Comparison of ENCODE assay signal across 35 cellular contexts in genomic region chr1:171785766-171786165, GRCh38. TPM values are rescaled to one million over a fixed set of nuclear protein-coding genes. Genes with fewer than 3 reads are reported as not detected.
DNase-seq lines count a peak whose midpoint lies in the region; ATAC-seq, FAIRE-seq and TF ChIP-seq lines count a peak whose summit lies in the region.
"Had no signal": no experiment of that assay in that cellular context is flagged by ENCODE, and none has a peak within 500 bp of the region (broad histone marks: within the 10 kb centered on the region; RNA-seq: fewer than 3 reads in every experiment).

No MANE protein-coding gene starts in this region.

- H3K27ac ChIP-seq in endothelial cell of umbilical vein (ENCODE audit: insufficient read depth, low read depth, low read length): no peak overlapping the region
- no peak overlapping the region for H3K27ac ChIP-seq in naive thymus-derived CD4-positive, alpha-beta T cell (ENCODE audit: low read depth, low read length)
- H3K27ac ChIP-seq: dorsolateral prefrontal cortex, esophagus squamous epithelium, foreskin keratinocyte, heart left ventricle, left ventricle myocardium inferior, prostate gland, sigmoid colon, upper lobe of right lung, WERI-Rb-1 had no signal

- CTCF ChIA-PET in endothelial cell of umbilical vein (lab: Charles Lee): interaction anchor here (1.8 kb wide), 1 partner anchor 141 kb away, joined by 9 read pairs; no protein-coding TSS in a partner anchor
- CTCF ChIA-PET in Caco-2 (lab: Charles Lee): no interaction called here
- CTCF ChIA-PET in naive thymus-derived CD4-positive, alpha-beta T cell (lab: Charles Lee): interaction anchor here (1.7 kb wide), 1 partner anchor 14 kb away, joined by 4 read pairs; no protein-coding TSS in a partner anchor

- no peak for ATAC-seq in natural killer cell treated with Interleukin-12 subunit alpha and Interleukin-12 subunit beta and Interleukin-15 and Interleukin-18, amount 100 ng/mL, for 72 hours
- no peak for ATAC-seq in natural killer cell
- ATAC-seq in naive thymus-derived CD4-positive, alpha-beta T cell: no peak
- ATAC-seq: foreskin keratinocyte, heart left ventricle, upper lobe of right lung had no signal

- H3K4me1 ChIP-seq in endothelial cell of umbilical vein (ENCODE audit: control insufficient read depth, extremely low read depth, insufficient read depth, low read length) (peaks cover 7% of the 10 kb centered on the region), Caco-2 (no peaks in the 10 kb centered on the region)
- peaks cover 12 to 33% of the 10 kb centered on the region in 2 donors for H3K4me1 ChIP-seq in naive thymus-derived CD4-positive, alpha-beta T cell (ENCODE audit: control insufficient read depth in 2 of 2, insufficient read depth in 2 of 2, low read length in 2 of 2)

- H3K9me3 ChIP-seq in endothelial cell of umbilical vein (replicated peaks; ENCODE audit: control insufficient read depth, insufficient read depth, low read length) (no peaks in the 10 kb centered on the region), Caco-2 (no peaks in the 10 kb centered on the region)
- no peaks in the 10 kb centered on the region for H3K9me3 ChIP-seq in naive thymus-derived CD4-positive, alpha-beta T cell (ENCODE audit: control insufficient read depth in 2 of 3, low read length in 3 of 3)
- H3K9me3 ChIP-seq: esophagus squamous epithelium, heart left ventricle, left ventricle myocardium inferior, prostate gland, sigmoid colon, upper lobe of right lung had no signal

- H3K4me3 ChIP-seq in endothelial cell of umbilical vein (replicated peaks in 1 of 3; ENCODE audit: insufficient read depth in 1 of 3, low read depth in 1 of 3, low read length in 3 of 3) (no peak overlapping the region), Caco-2 (ENCODE audit: low read depth, low read length) (no peak overlapping the region)
- H3K4me3 ChIP-seq in naive thymus-derived CD4-positive, alpha-beta T cell (ENCODE audit: low read length): no peak overlapping the region
- H3K4me3 ChIP-seq: dorsolateral prefrontal cortex, esophagus squamous epithelium, heart left ventricle, left ventricle myocardium inferior, prostate gland, sigmoid colon, upper lobe of right lung had no signal

- H3K9me3 Mint-ChIP-seq in T-helper 1 cell treated with Interleukin-12 subunit alpha and Interleukin-12 subunit beta and Interleukin-4 antibody, amounts not matched to agents 30 μg/mL and 1 μg/mL, for 36 hours: no peaks in the 10 kb centered on the region
- no peaks in the 10 kb centered on the region for H3K9me3 Mint-ChIP-seq in natural killer cell treated with Interleukin-12 subunit alpha and Interleukin-12 subunit beta and Interleukin-15 and Interleukin-18, amount 100 ng/mL, for 72 hours
- H3K9me3 Mint-ChIP-seq in natural killer cell: no peaks in the 10 kb centered on the region
- no peaks in the 10 kb centered on the region for H3K9me3 Mint-ChIP-seq in Caco-2 (ENCODE audit: unreplicated experiment)
- no peaks in the 10 kb centered on the region for H3K9me3 Mint-ChIP-seq in naive thymus-derived CD4-positive, alpha-beta T cell
- H3K9me3 Mint-ChIP-seq: brain had no signal

- H3K36me3 ChIP-seq in endothelial cell of umbilical vein (ENCODE audit: control insufficient read depth in 2 of 2, extremely low read depth in 1 of 2, insufficient read depth in 2 of 2, low read length in 2 of 2) (peaks cover 19 to 26% of the 10 kb centered on the region in 2 experiments), Caco-2 (ENCODE audit: control insufficient read depth, insufficient read depth, low read length) (peaks cover 6% of the 10 kb centered on the region)
- H3K36me3 ChIP-seq in naive thymus-derived CD4-positive, alpha-beta T cell (ENCODE audit: control insufficient read depth in 2 of 3, insufficient read depth in 3 of 3, low read length in 3 of 3): peaks cover 27 to 71% (median 38%) of the 10 kb centered on the region in 3 experiments

- POLR2A ChIA-PET in endothelial cell of umbilical vein (lab: Charles Lee): interaction anchor here (0.7 kb wide), 1 partner anchor 646 kb away, joined by 3 read pairs; no protein-coding TSS in a partner anchor
- POLR2A ChIA-PET in Caco-2 (lab: Charles Lee): no interaction called here
- POLR2A ChIA-PET in naive thymus-derived CD4-positive, alpha-beta T cell (lab: Charles Lee): interaction anchor here (11.3 kb wide), 1 partner anchor 44 kb away, joined by 154 read pairs; the partner anchor contains the start of gene VAMP4

- H3K36me3 Mint-ChIP-seq in T-helper 1 cell treated with Interleukin-12 subunit alpha and Interleukin-12 subunit beta and Interleukin-4 antibody, amounts not matched to agents 30 μg/mL and 1 μg/mL, for 36 hours (ENCODE audit: low read depth): peaks cover 69% of the 10 kb centered on the region
- H3K36me3 Mint-ChIP-seq in natural killer cell treated with Interleukin-12 subunit alpha and Interleukin-12 subunit beta and Interleukin-15 and Interleukin-18, amount 100 ng/mL, for 72 hours: peaks cover 44% of the 10 kb centered on the region
- peaks cover 18% of the 10 kb centered on the region for H3K36me3 Mint-ChIP-seq in natural killer cell
- peaks cover 62% of the 10 kb centered on the region for H3K36me3 Mint-ChIP-seq in Caco-2 (ENCODE audit: insufficient read depth, unreplicated experiment)
- peaks cover 18 to 57% (median 39%) of the 10 kb centered on the region in 5 donors for H3K36me3 Mint-ChIP-seq in naive thymus-derived CD4-positive, alpha-beta T cell

- no peak for TF ChIP-seq POLR2A in endothelial cell of umbilical vein (IDR thresholded peaks at IDR 0.05; ENCODE audit: low read depth, low read length)

- peaks cover 35% of the 10 kb centered on the region for H3K79me2 ChIP-seq in endothelial cell of umbilical vein (ENCODE audit: control insufficient read depth, insufficient read depth, low read length)

- H2AFZ ChIP-seq in endothelial cell of umbilical vein (ENCODE audit: low read depth, low read length): no peak overlapping the region

- TF ChIP-seq CTCF in natural killer cell (IDR thresholded peaks at IDR 0.05) (no peak), endothelial cell of umbilical vein (IDR thresholded peaks at IDR 0.05; ENCODE audit: extremely low read depth in 1 of 2, insufficient read depth in 1 of 2, low read depth in 1 of 2, low read length in 2 of 2) (no peak), Caco-2 (IDR thresholded peaks at IDR 0.05; ENCODE audit: insufficient read depth in 1 of 2, low read depth in 1 of 2, low read length in 1 of 2, severe bottlenecking in 1 of 2, unreplicated experiment in 1 of 2) (no peak)

- H3K27me3 ChIP-seq in endothelial cell of umbilical vein (ENCODE audit: control insufficient read depth in 2 of 2, insufficient read depth in 2 of 2, low read length in 2 of 2) (no peaks in the 10 kb centered on the region), Caco-2 (replicated peaks; ENCODE audit: control insufficient read depth, insufficient read depth, low read length) (no peaks in the 10 kb centered on the region)
- no peaks in the 10 kb centered on the region for H3K27me3 ChIP-seq in naive thymus-derived CD4-positive, alpha-beta T cell (ENCODE audit: control insufficient read depth in 2 of 2, insufficient read depth in 2 of 2, low read length in 2 of 2)
- H3K27me3 ChIP-seq: dorsolateral prefrontal cortex, esophagus squamous epithelium, foreskin keratinocyte, heart left ventricle, sigmoid colon, upper lobe of right lung had no signal

- H3K9me1 ChIP-seq in endothelial cell of umbilical vein (replicated peaks; ENCODE audit: control insufficient read depth, extremely low read depth, insufficient read depth, low read length): no peaks in the 10 kb centered on the region

- no peak overlapping the region for H3K9ac ChIP-seq in endothelial cell of umbilical vein (replicated peaks; ENCODE audit: extremely low read depth, insufficient read depth, low read length)

- no peak overlapping the region for H3K4me3 Mint-ChIP-seq in T-helper 1 cell treated with Interleukin-12 subunit alpha and Interleukin-12 subunit beta and Interleukin-4 antibody, amounts not matched to agents 30 μg/mL and 1 μg/mL, for 36 hours
- H3K4me3 Mint-ChIP-seq in natural killer cell treated with Interleukin-12 subunit alpha and Interleukin-12 subunit beta and Interleukin-15 and Interleukin-18, amount 100 ng/mL, for 72 hours: peak overlapping the region; percentile 78
- H3K4me3 Mint-ChIP-seq in natural killer cell (no peak overlapping the region), Caco-2 (ENCODE audit: unreplicated experiment) (no peak overlapping the region)
- peak overlapping the region in 3 of 10 donors; percentile 16 to 60 (median 53) for H3K4me3 Mint-ChIP-seq in naive thymus-derived CD4-positive, alpha-beta T cell

- peak; percentile 18 for FAIRE-seq in endothelial cell of umbilical vein (lab: Jason Lieb, UNC)
- FAIRE-seq: endometrium, G401.6, H54 had no signal

- no peaks in the 10 kb centered on the region for H3K27me3 Mint-ChIP-seq in T-helper 1 cell treated with Interleukin-12 subunit alpha and Interleukin-12 subunit beta and Interleukin-4 antibody, amounts not matched to agents 30 μg/mL and 1 μg/mL, for 36 hours (ENCODE audit: low read depth)
- no peaks in the 10 kb centered on the region for H3K27me3 Mint-ChIP-seq in natural killer cell treated with Interleukin-12 subunit alpha and Interleukin-12 subunit beta and Interleukin-15 and Interleukin-18, amount 100 ng/mL, for 72 hours
- H3K27me3 Mint-ChIP-seq in natural killer cell (ENCODE audit: low read depth in 2 of 2): no peaks in the 10 kb centered on the region
- no peaks in the 10 kb centered on the region for H3K27me3 Mint-ChIP-seq in Caco-2 (ENCODE audit: insufficient read depth, unreplicated experiment)
- no peaks in the 10 kb centered on the region for H3K27me3 Mint-ChIP-seq in naive thymus-derived CD4-positive, alpha-beta T cell

- peak overlapping the region; percentile 93 for H3K27ac Mint-ChIP-seq in T-helper 1 cell treated with Interleukin-12 subunit alpha and Interleukin-12 subunit beta and Interleukin-4 antibody, amounts not matched to agents 30 μg/mL and 1 μg/mL, for 36 hours
- peak overlapping the region; percentile 73 to 88 for H3K27ac Mint-ChIP-seq in natural killer cell treated with Interleukin-12 subunit alpha and Interleukin-12 subunit beta and Interleukin-15 and Interleukin-18, amount 100 ng/mL, for 72 hours
- H3K27ac Mint-ChIP-seq in natural killer cell (no peak overlapping the region), Caco-2 (ENCODE audit: unreplicated experiment) (no peak overlapping the region)
- peak overlapping the region in 3 of 9 donors; percentile 17 to 81 (median 65) for H3K27ac Mint-ChIP-seq in naive thymus-derived CD4-positive, alpha-beta T cell

- no peaks in the 10 kb centered on the region for H4K20me1 ChIP-seq in endothelial cell of umbilical vein (replicated peaks; ENCODE audit: control insufficient read depth, extremely low read depth, insufficient read depth, low read length)

- H3K4me2 ChIP-seq in endothelial cell of umbilical vein (ENCODE audit: insufficient read depth, low read length): no peak overlapping the region

- BruUV-seq in endothelial cell of umbilical vein (replicated peaks; lab: Mats Ljungman, UMichigan) (no TSS peak), Caco-2 (replicated peaks; lab: Mats Ljungman, UMichigan) (no TSS peak)

- peaks cover 50% of the 10 kb centered on the region for H3K4me1 Mint-ChIP-seq in T-helper 1 cell treated with Interleukin-12 subunit alpha and Interleukin-12 subunit beta and Interleukin-4 antibody, amounts not matched to agents 30 μg/mL and 1 μg/mL, for 36 hours (ENCODE audit: low read depth)
- peaks cover 49 to 57% of the 10 kb centered on the region in 2 donors for H3K4me1 Mint-ChIP-seq in natural killer cell treated with Interleukin-12 subunit alpha and Interleukin-12 subunit beta and Interleukin-15 and Interleukin-18, amount 100 ng/mL, for 72 hours (ENCODE audit: low read depth in 2 of 2)
- H3K4me1 Mint-ChIP-seq in natural killer cell (peaks cover 42 to 60% of the 10 kb centered on the region in 2 donors), Caco-2 (ENCODE audit: low read depth, unreplicated experiment) (peaks cover 6% of the 10 kb centered on the region)
- H3K4me1 Mint-ChIP-seq in naive thymus-derived CD4-positive, alpha-beta T cell: peaks cover 27 to 74% (median 55%) of the 10 kb centered on the region in 7 donors

- DNase-seq in T-helper 1 cell (no peak), natural killer cell (no peak), endothelial cell of umbilical vein (ENCODE audit: low read depth, low spot score) (no peak), Caco-2 (no peak), NCI-H2171 (lab: John Stamatoyannopoulos, UW) (no peak)
- no peak for DNase-seq in natural killer cell treated with Interleukin-12 subunit alpha and Interleukin-12 subunit beta and Interleukin-15 and Interleukin-18, amount 100 ng/mL, for 72 hours (ENCODE audit: low spot score)
- no peak for DNase-seq in naive thymus-derived CD4-positive, alpha-beta T cell
- DNase-seq: 8988T; activated CD4-positive, alpha-beta T cell treated with anti-CD3 and anti-CD28 coated beads for 48 hours; activated CD8-positive, alpha-beta memory T cell treated with anti-CD3 and anti-CD28 coated beads, Interleukin-2, amount 50 U/mL, for 4 hours; activated gamma-delta T cell treated with Interleukin-2 at 50 U/mL for 16 hours; COR-L47; DMS53; dorsolateral prefrontal cortex; esophagus squamous epithelium; foreskin keratinocyte; heart left ventricle; islet precursor cell; KBM-7; left ventricle myocardium inferior; MM.1S; NCI-H2029 treated with DMSO at 0.1 percent for 48 hours; NCI-H526; SHP77; sigmoid colon; stimulated activated CD4-positive, alpha-beta T cell treated with anti-CD3 and anti-CD28 coated beads, Interleukin-15, amount 100 ng/mL, for 24 hours; stimulated activated CD4-positive, alpha-beta T cell treated with anti-CD3 and anti-CD28 coated beads, Interleukin-4, amount 100 ng/mL, for 4 hours; upper lobe of right lung; WERI-Rb-1 had no signal

- dilution Hi-C loops in endothelial cell of umbilical vein (cut with MboI; ENCODE audit: extremely low pct_ligation_motif_present, low sequenced_read_pairs): loop anchor here (25.0 kb wide), 1 partner anchor 202 kb away; no protein-coding TSS in a partner anchor

- intact Hi-C loops in natural killer cell (cut with micrococcal nuclease): no loop called here
- intact Hi-C loops in endothelial cell of umbilical vein (cut with micrococcal nuclease): no loop called here
- intact Hi-C loops in Caco-2 (cut with micrococcal nuclease; ENCODE audit: unreplicated experiment): no loop called here
- intact Hi-C loops in naive thymus-derived CD4-positive, alpha-beta T cell (cut with micrococcal nuclease): loop anchor here in 1 of 2 donors (10.0 kb wide), 1 partner anchor 399 kb away; no protein-coding TSS in a partner anchor

RNA-seq across cellular contexts. Expression of gene METTL13, which starts 4.3 kb away (rescaled TPM):
- total RNA-seq in natural killer cell treated with Interleukin-12 subunit alpha and Interleukin-12 subunit beta and Interleukin-15 and Interleukin-18, amount 100 ng/mL, for 72 hours: 10 to 100 TPM; 40.5 to 69.8 TPM
- 10 to 100 TPM; 12.1 to 23.3 (median 18.2) TPM for total RNA-seq in natural killer cell
- total RNA-seq in endothelial cell of umbilical vein: 26.5 and 29.7 TPM in 2 replicates
- polyA plus RNA-seq in endothelial cell of umbilical vein: 21.0 and 21.2 TPM in 2 replicates
- polyA plus RNA-seq in endothelial cell of umbilical vein (2011; cell fraction: cytosol; rRNA removed): 24.9 and 31.0 TPM in 2 replicates
- polyA plus RNA-seq in endothelial cell of umbilical vein (2011; cell fraction: nucleus; rRNA removed): 16.6 and 19.3 TPM in 2 replicates
- polyA plus RNA-seq in endothelial cell of umbilical vein (2012): 24.1 and 30.7 TPM in 2 replicates
- 28.3 and 29.7 TPM in 2 replicates for polyA minus RNA-seq in endothelial cell of umbilical vein
- 26.8 TPM for polyA minus RNA-seq in endothelial cell of umbilical vein (2011; cell fraction: cytosol; rRNA and poly(A)+ RNA removed)
- polyA minus RNA-seq in endothelial cell of umbilical vein (2011; cell fraction: nucleus; rRNA and poly(A)+ RNA removed): 8.8 TPM in 2 replicates
- total RNA-seq in Caco-2 (2022): 36.9 and 40.4 TPM in 2 replicates
- 10 to 100 TPM; 15.6 to 50.7 (median 34.5) TPM for total RNA-seq in naive thymus-derived CD4-positive, alpha-beta T cell
- 10 to 100 TPM; 35.6 to 55.7 TPM for polyA plus RNA-seq in naive thymus-derived CD4-positive, alpha-beta T cell

RNA-seq across cellular contexts. Expression of gene VAMP4, which starts 43.9 kb away (rescaled TPM):
- total RNA-seq in natural killer cell treated with Interleukin-12 subunit alpha and Interleukin-12 subunit beta and Interleukin-15 and Interleukin-18, amount 100 ng/mL, for 72 hours: 10 to 100 TPM; 12.2 to 13.8 TPM
- 10 to 100 TPM; 17.5 to 24.2 (median 20.7) TPM for total RNA-seq in natural killer cell
- 10.1 and 10.4 TPM in 2 replicates for total RNA-seq in endothelial cell of umbilical vein
- polyA plus RNA-seq in endothelial cell of umbilical vein: 1.6 and 2.1 TPM in 2 replicates
- polyA plus RNA-seq in endothelial cell of umbilical vein (2011; cell fraction: cytosol; rRNA removed): 3.2 and 3.3 TPM in 2 replicates
- polyA plus RNA-seq in endothelial cell of umbilical vein (2011; cell fraction: nucleus; rRNA removed): 6.6 and 9.8 TPM in 2 replicates
- polyA plus RNA-seq in endothelial cell of umbilical vein (2012): 5.8 and 7.0 TPM in 2 replicates
- polyA minus RNA-seq in endothelial cell of umbilical vein: 1.2 and 2.1 TPM in 2 replicates
- polyA minus RNA-seq in endothelial cell of umbilical vein (2011; cell fraction: cytosol; rRNA and poly(A)+ RNA removed): 4.8 TPM
- polyA minus RNA-seq in endothelial cell of umbilical vein (2011; cell fraction: nucleus; rRNA and poly(A)+ RNA removed): 2.0 and 5.0 TPM in 2 replicates
- 4.3 and 4.9 TPM in 2 replicates for total RNA-seq in Caco-2 (2022)
- total RNA-seq in naive thymus-derived CD4-positive, alpha-beta T cell: 10 to 100 TPM; 16.2 to 27.2 (median 19.7) TPM
- 10 to 100 TPM; 15.5 to 19.4 TPM for polyA plus RNA-seq in naive thymus-derived CD4-positive, alpha-beta T cell

RNA-seq across cellular contexts. Expression of gene DNM3, which starts 55.5 kb away (rescaled TPM):
- total RNA-seq in natural killer cell treated with Interleukin-12 subunit alpha and Interleukin-12 subunit beta and Interleukin-15 and Interleukin-18, amount 100 ng/mL, for 72 hours: 1 to 10 TPM; 1.5 to 3.5 TPM
- total RNA-seq in natural killer cell (1 to 10 TPM; 2.5 to 3.3 (median 2.8) TPM), endothelial cell of umbilical vein (2.5 and 3.6 TPM in 2 replicates), Caco-2 (2022) (0.11 TPM in 1 of 2 replicates, not detected in the other)
- polyA plus RNA-seq in endothelial cell of umbilical vein: 1.1 and 1.4 TPM in 2 replicates
- polyA plus RNA-seq in endothelial cell of umbilical vein (2011; cell fraction: cytosol; rRNA removed): 0.97 and 1.2 TPM in 2 replicates
- polyA plus RNA-seq in endothelial cell of umbilical vein (2011; cell fraction: nucleus; rRNA removed): 1.7 and 1.8 TPM in 2 replicates
- polyA plus RNA-seq in endothelial cell of umbilical vein (2012): 0.30 and 0.86 TPM in 2 replicates
- polyA minus RNA-seq in endothelial cell of umbilical vein: 2.4 and 2.7 TPM in 2 replicates
- not detected for polyA minus RNA-seq in endothelial cell of umbilical vein (2011; cell fraction: cytosol; rRNA and poly(A)+ RNA removed)
- 7.3 and 9.1 TPM in 2 replicates for polyA minus RNA-seq in endothelial cell of umbilical vein (2011; cell fraction: nucleus; rRNA and poly(A)+ RNA removed)
- total RNA-seq in naive thymus-derived CD4-positive, alpha-beta T cell: 1 to 10 TPM; 1.9 to 2.5 (median 2.1) TPM
- polyA plus RNA-seq in naive thymus-derived CD4-positive, alpha-beta T cell: 1 to 10 TPM; 1.2 to 1.5 TPM

Comparison
In these comparisons a context has a peak if more than half of its experiments do, and no peak if none do; other contexts are left out.
1. H3K27ac Mint-ChIP-seq: peak in T-helper 1 cell treated with Interleukin-12 subunit alpha and Interleukin-12 subunit beta and Interleukin-4 antibody, amounts not matched to agents 30 μg/mL and 1 μg/mL, for 36 hours (single experiment) and natural killer cell treated with Interleukin-12 subunit alpha and Interleukin-12 subunit beta and Interleukin-15 and Interleukin-18, amount 100 ng/mL, for 72 hours (2 of 2); none in natural killer cell (0 of 2) and Caco-2 (single experiment).